ENCODE assay signal across 10 cellular contexts in genomic region chr3:45881031-45882022, GRCh38. TPM values are rescaled to one million over a fixed set of nuclear protein-coding genes. Genes with fewer than 3 reads are reported as not detected.
DNase-seq lines count a peak whose midpoint lies in the region; ATAC-seq and TF ChIP-seq lines count a peak whose summit lies in the region.
"Had no signal": no experiment of that assay in that cellular context is flagged by ENCODE, and none has a peak within 500 bp of the region (broad histone marks: within the 10 kb centered on the region; RNA-seq: fewer than 3 reads in every experiment).

No MANE protein-coding gene starts in this region.

- TF ChIP-seq POLR2A in breast epithelium (IDR thresholded peaks at IDR 0.05) (no peak), heart left ventricle (IDR thresholded peaks at IDR 0.05) (no peak)

- no peaks in the 10 kb centered on the region for H3K9me3 ChIP-seq in breast epithelium
- H3K9me3 ChIP-seq in heart left ventricle: no peaks in the 10 kb centered on the region

- no TSS peak for BruUV-seq in MCF 10A (replicated peaks; lab: Mats Ljungman, UMichigan)

- H3K4me3 ChIP-seq in breast epithelium (no peak overlapping the region), heart left ventricle (no peak overlapping the region)

- no peaks in the 10 kb centered on the region for H3K27me3 ChIP-seq in breast epithelium
- peaks cover 0 to 3% (median 0%) of the 10 kb centered on the region in 9 donors for H3K27me3 ChIP-seq in heart left ventricle

- H3K4me1 ChIP-seq in breast epithelium (no peaks in the 10 kb centered on the region), heart left ventricle (peaks cover 0 to 11% (median 2%) of the 10 kb centered on the region in 12 donors)

- H3K4me3 Mint-ChIP-seq in MCF 10A (ENCODE audit: unreplicated experiment): no peak overlapping the region
- peak overlapping the region; percentile 11 for H3K4me3 Mint-ChIP-seq in stimulated activated naive CD8-positive, alpha-beta T cell treated with anti-CD3 and anti-CD28 coated beads, Interleukin-15, Interleukin-2, amounts not matched to agents 100 ng/mL and 50 ng/mL, for 24 hours
- H3K4me3 Mint-ChIP-seq: B cell had no signal

- H3K27ac ChIP-seq in breast epithelium: no peak overlapping the region
- no peak overlapping the region for H3K27ac ChIP-seq in heart left ventricle

- ATAC-seq in heart left ventricle (peak in 3 of 4 donors; percentile 54 to 72 (median 69)), GM18519 (IDR thresholded peaks at IDR 0.05; ENCODE audit: low FRiP score, unreplicated experiment) (no peak)

- peaks cover 8% of the 10 kb centered on the region for H3K27me3 Mint-ChIP-seq in MCF 10A (ENCODE audit: insufficient read depth, unreplicated experiment)
- peaks cover 48% of the 10 kb centered on the region for H3K27me3 Mint-ChIP-seq in stimulated activated naive CD8-positive, alpha-beta T cell treated with anti-CD3 and anti-CD28 coated beads, Interleukin-15, Interleukin-2, amounts not matched to agents 100 ng/mL and 50 ng/mL, for 24 hours

- intact Hi-C loops in MCF 10A (cut with micrococcal nuclease) (no loop called here), breast epithelium (cut with DNase I; ENCODE audit: low total_unique reads) (no loop called here), heart left ventricle (cut with DNase I) (no loop called here)

- CTCF ChIA-PET in MCF 10A (lab: Yijun Ruan, JAX): interaction anchor here (0.7 kb wide), 1 partner anchor 23 kb away, joined by 3 read pairs; no protein-coding TSS in a partner anchor

- DNase-seq in MCF 10A (ENCODE audit: unreplicated experiment) (peak; percentile 59), breast epithelium (ENCODE audit: low spot score in 2 of 2) (no peak), heart left ventricle (no peak), H4 (ENCODE audit: low spot score) (no peak), DMS79 (lab: John Stamatoyannopoulos, UW) (no peak)
- DNase-seq in activated CD4-positive, alpha-beta T cell treated with anti-CD3 and anti-CD28 coated beads, Interleukin-2, amount 50 U/mL, for 4 hours: peak; percentile 26 to 41
- DNase-seq: NCI-H1417 had no signal

- H3K36me3 Mint-ChIP-seq in MCF 10A (ENCODE audit: insufficient read depth, unreplicated experiment): no peaks in the 10 kb centered on the region
- no peaks in the 10 kb centered on the region for H3K36me3 Mint-ChIP-seq in stimulated activated naive CD8-positive, alpha-beta T cell treated with anti-CD3 and anti-CD28 coated beads, Interleukin-15, Interleukin-2, amounts not matched to agents 100 ng/mL and 50 ng/mL, for 24 hours (ENCODE audit: low read depth)

- 37 to 45% (median 40%) methylated on average over 8 of the region's 8 CpGs for WGBS in heart left ventricle, 4 donors

- TF ChIP-seq CTCF in MCF 10A (IDR thresholded peaks at IDR 0.05; ENCODE audit: unreplicated experiment): no peak
- TF ChIP-seq CTCF in breast epithelium (IDR thresholded peaks at IDR 0.05): no peak
- no peak for TF ChIP-seq CTCF in heart left ventricle (IDR thresholded peaks at IDR 0.05)

- peaks cover 8% of the 10 kb centered on the region for H3K4me1 Mint-ChIP-seq in MCF 10A (ENCODE audit: insufficient read depth, unreplicated experiment)
- peaks cover 34% of the 10 kb centered on the region for H3K4me1 Mint-ChIP-seq in stimulated activated naive CD8-positive, alpha-beta T cell treated with anti-CD3 and anti-CD28 coated beads, Interleukin-15, Interleukin-2, amounts not matched to agents 100 ng/mL and 50 ng/mL, for 24 hours (ENCODE audit: low read depth)

- H3K36me3 ChIP-seq in breast epithelium (no peaks in the 10 kb centered on the region), heart left ventricle (no peaks in the 10 kb centered on the region)

- H3K27ac Mint-ChIP-seq in MCF 10A (ENCODE audit: low read depth, unreplicated experiment): no peak overlapping the region
- peak overlapping the region; percentile 37 for H3K27ac Mint-ChIP-seq in stimulated activated naive CD8-positive, alpha-beta T cell treated with anti-CD3 and anti-CD28 coated beads, Interleukin-15, Interleukin-2, amounts not matched to agents 100 ng/mL and 50 ng/mL, for 24 hours
- H3K27ac Mint-ChIP-seq: B cell had no signal

- POLR2A ChIA-PET in MCF 10A (lab: Yijun Ruan, JAX): interaction anchor here (0.6 to 1.1 kb wide), 5 partner anchors 8 to 64 kb away, joined by 3 to 5 read pairs (median 4); no protein-coding TSS in a partner anchor

- H3K9me3 Mint-ChIP-seq in MCF 10A (ENCODE audit: unreplicated experiment): no peaks in the 10 kb centered on the region
- H3K9me3 Mint-ChIP-seq in stimulated activated naive CD8-positive, alpha-beta T cell treated with anti-CD3 and anti-CD28 coated beads, Interleukin-15, Interleukin-2, amounts not matched to agents 100 ng/mL and 50 ng/mL, for 24 hours: no peaks in the 10 kb centered on the region

RNA-seq across cellular contexts. Expression of gene CCR9, which starts 5.0 kb away (rescaled TPM):
- total RNA-seq in MCF 10A (2022) (not detected in 2 replicates), breast epithelium (not detected), heart left ventricle (not detected)
- polyA plus RNA-seq in heart left ventricle: under 1 TPM in 1 of 2 donors, not detected in 1; 0.03 TPM
- total RNA-seq in H4 (2014; rRNA removed; shearing (Covaris generic)): not detected in 2 replicates

RNA-seq across cellular contexts. Expression of gene LZTFL1, which starts 39.4 kb away (rescaled TPM):
- total RNA-seq in MCF 10A (2022) (30.5 and 39.5 TPM in 2 replicates), breast epithelium (10 to 100 TPM; 17.0 to 39.2 (median 22.1) TPM), heart left ventricle (10 to 100 TPM in 2 of 9 donors, 1 to 10 TPM in 7; 6.7 to 13.0 (median 8.8) TPM)
- polyA plus RNA-seq in heart left ventricle: 10 to 100 TPM in 1 of 2 donors, 1 to 10 TPM in 1; 1.7 to 13.1 TPM
- total RNA-seq in H4 (2014; rRNA removed; shearing (Covaris generic)): 8.3 and 10.1 TPM in 2 replicates

Comparison
In these comparisons a context has a peak if more than half of its experiments do, and no peak if none do; other contexts are left out.
1. DNase-seq: peak in MCF 10A (single experiment) and activated CD4-positive, alpha-beta T cell treated with anti-CD3 and anti-CD28 coated beads, Interleukin-2, amount 50 U/mL, for 4 hours (2 of 2); none in breast epithelium (0 of 2), heart left ventricle (0 of 5), H4 (single experiment) and DMS79 (single experiment).